ENCODE assay signal across 15 cellular contexts in the genomic region with DNA sequence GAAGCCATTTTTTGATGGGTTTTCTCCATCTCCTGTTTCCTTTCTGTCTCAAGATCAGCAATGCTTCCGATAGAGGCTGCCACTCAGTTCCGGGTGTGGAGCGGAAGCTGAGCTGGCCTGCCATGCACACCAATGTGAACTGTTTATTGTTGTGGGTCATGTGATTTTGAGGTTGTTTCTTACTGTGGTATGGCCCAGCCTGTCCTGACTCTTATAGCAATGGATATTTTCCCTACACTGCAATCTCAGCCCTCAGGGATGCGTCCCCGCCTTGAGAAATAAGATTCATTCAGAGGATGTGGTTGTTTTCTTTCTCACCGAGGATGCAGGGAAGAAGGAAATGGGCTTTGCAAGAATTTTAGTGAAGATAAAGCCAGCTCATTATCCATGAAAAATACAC.
DNase-seq lines count a peak whose midpoint lies in the region; ATAC-seq and TF ChIP-seq lines count a peak whose summit lies in the region.
"Had no signal": no experiment of that assay in that cellular context is flagged by ENCODE, and none has a peak within 500 bp of the region (broad histone marks: within the 10 kb centered on the region; RNA-seq: fewer than 3 reads in every experiment).

No MANE protein-coding gene starts in this region.

- DNase-seq in Daoy (ENCODE audit: low read depth) = peak; percentile 13
- DNase-seq in choroid plexus epithelial cell (ENCODE audit: low read depth) = peak; percentile 52
- no peak for DNase-seq in nephron progenitor cell
- no peak for DNase-seq in GM10266 (ENCODE audit: extremely low spot score)
- DNase-seq in activated T-cell treated with anti-CD3 and anti-CD28 coated beads, Interleukin-2, amount 50 U/mL, for 24 hours = no peak
- DNase-seq: DND-41, H7, NCI-H1105 treated with DMSO at 0.1 percent for 48 hours, NCI-H187, NCI-H69, SIG-M5 had no signal

- TF ChIP-seq CTCF in choroid plexus epithelial cell (conservative IDR thresholded peaks at IDR 0.05; ENCODE audit: low read depth, low read length) = no peak
- no peak for TF ChIP-seq CTCF in nephron progenitor cell (IDR thresholded peaks at IDR 0.05)
- no peak for TF ChIP-seq CTCF in GM10266 (IDR thresholded peaks at IDR 0.05; ENCODE audit: control insufficient read depth, insufficient read depth, low read depth, missing control alignments)

- no peak overlapping the region for H3K4me3 Mint-ChIP-seq in nephron progenitor cell
- H3K4me3 Mint-ChIP-seq in activated T-cell treated with anti-CD3 and anti-CD28 coated beads, Interleukin-2, amount 50 U/mL, for 24 hours = no peak overlapping the region
- H3K4me3 Mint-ChIP-seq: IgD-negative memory B cell had no signal

- ATAC-seq in GM21723 (IDR thresholded peaks at IDR 0.05; ENCODE audit: unreplicated experiment) = no peak
- no peak for ATAC-seq in HG02571 (IDR thresholded peaks at IDR 0.05; ENCODE audit: unreplicated experiment)

- H3K4me1 Mint-ChIP-seq in nephron progenitor cell = peaks cover 5% of the 10 kb centered on the region
- no peaks in the 10 kb centered on the region for H3K4me1 Mint-ChIP-seq in activated T-cell treated with anti-CD3 and anti-CD28 coated beads, Interleukin-2, amount 50 U/mL, for 24 hours (ENCODE audit: low read depth)
- H3K4me1 Mint-ChIP-seq: IgD-negative memory B cell had no signal

- peak overlapping the region; percentile 25 for H3K4me3 ChIP-seq in choroid plexus epithelial cell (ENCODE audit: low read depth, low read length)

- peaks cover 17% of the 10 kb centered on the region for H3K36me3 Mint-ChIP-seq in nephron progenitor cell (ENCODE audit: low read depth)
- H3K36me3 Mint-ChIP-seq in activated T-cell treated with anti-CD3 and anti-CD28 coated beads, Interleukin-2, amount 50 U/mL, for 24 hours (ENCODE audit: low read depth) = peaks cover 18% of the 10 kb centered on the region

- H3K9me3 Mint-ChIP-seq in nephron progenitor cell = peaks cover 20% of the 10 kb centered on the region
- H3K9me3 Mint-ChIP-seq in activated T-cell treated with anti-CD3 and anti-CD28 coated beads, Interleukin-2, amount 50 U/mL, for 24 hours = peaks cover 16% of the 10 kb centered on the region

- peak overlapping the region; percentile 47 for H3K27ac Mint-ChIP-seq in nephron progenitor cell
- no peak overlapping the region for H3K27ac Mint-ChIP-seq in activated T-cell treated with anti-CD3 and anti-CD28 coated beads, Interleukin-2, amount 50 U/mL, for 24 hours
- H3K27ac Mint-ChIP-seq: IgD-negative memory B cell had no signal

- peaks cover 22% of the 10 kb centered on the region for H3K27me3 Mint-ChIP-seq in nephron progenitor cell (ENCODE audit: low read depth, poor library complexity)
- H3K27me3 Mint-ChIP-seq in activated T-cell treated with anti-CD3 and anti-CD28 coated beads, Interleukin-2, amount 50 U/mL, for 24 hours = no peaks in the 10 kb centered on the region

TF ChIP-seq in PFSK-1, 5 proteins besides CTCF, POLR2A, EP300 and RAD21:
- TF ChIP-seq TAF1 (IDR thresholded peaks at IDR 0.05; ENCODE audit: borderline replicate concordance, insufficient read depth, low read length) (no peak), FOXP2 (optimal IDR thresholded peaks at IDR 0.05; ENCODE audit: borderline replicate concordance, extremely low read depth, extremely low read length, insufficient read depth) (peak; percentile 39)
TF ChIP-seq in PFSK-1: peak in this region for 1.

Comparison
In these comparisons a context has a peak if more than half of its experiments do, and no peak if none do; other contexts are left out.
1. DNase-seq: peak in Daoy (single experiment) and choroid plexus epithelial cell (single experiment); none in nephron progenitor cell (single experiment), GM10266 (single experiment) and activated T-cell treated with anti-CD3 and anti-CD28 coated beads, Interleukin-2, amount 50 U/mL, for 24 hours (single experiment).